ENCODE assay signal across 9 cellular contexts in genomic region chr15:90213123-90213817, GRCh38. TPM values are rescaled to one million over a fixed set of nuclear protein-coding genes. Genes with fewer than 3 reads are reported as not detected.
DNase-seq lines count a peak whose midpoint lies in the region; ATAC-seq and TF ChIP-seq lines count a peak whose summit lies in the region.
"Had no signal": no experiment of that assay in that cellular context is flagged by ENCODE, and none has a peak within 500 bp of the region (broad histone marks: within the 10 kb centered on the region; RNA-seq: fewer than 3 reads in every experiment).

No MANE protein-coding gene starts in this region.

- intact Hi-C loops in psoas muscle (cut with DNase I): no loop called here

- no peak overlapping the region for H3K4me3 ChIP-seq in BLaER1 treated with 17β-estradiol and CSF1 and Interleukin-3, amounts not matched to agents 10 nM and 100 nM
- no peak overlapping the region for H3K4me3 ChIP-seq in HEK293 (ENCODE audit: low read depth, low read length)
- no peak overlapping the region for H3K4me3 ChIP-seq in psoas muscle
- H3K4me3 ChIP-seq in MM.1S (ENCODE audit: low read length): no peak overlapping the region
- H3K4me3 ChIP-seq: tibial nerve had no signal

- peak overlapping the region in 5 of 11 experiments; percentile 3 to 26 (median 14); a peak in 3 of 22 replicates for H3K9ac ChIP-seq in BLaER1 treated with 17β-estradiol and CSF1 and Interleukin-3, amounts not matched to agents 10 nM and 100 nM
- H3K9ac ChIP-seq in MM.1S (ENCODE audit: low read length): no peak overlapping the region

- H3K27me3 ChIP-seq in BLaER1 treated with 17β-estradiol and CSF1 and Interleukin-3, amounts not matched to agents 10 nM and 100 nM: no peaks in the 10 kb centered on the region
- H3K27me3 ChIP-seq in psoas muscle (ENCODE audit: insufficient read depth in 3 of 3, low read length in 2 of 3) (no peaks in the 10 kb centered on the region), MM.1S (replicated peaks; ENCODE audit: insufficient read depth, low read length) (no peaks in the 10 kb centered on the region)
- H3K27me3 ChIP-seq: tibial nerve had no signal

- ATAC-seq in psoas muscle: no peak
- no peak for ATAC-seq in HG03095 (IDR thresholded peaks at IDR 0.05; ENCODE audit: unreplicated experiment)

- peaks cover 0 to 75% (median 38%) of the 10 kb centered on the region in 11 experiments; a peak in 19 of 22 replicates for H3K36me3 ChIP-seq in BLaER1 treated with 17β-estradiol and CSF1 and Interleukin-3, amounts not matched to agents 10 nM and 100 nM
- H3K36me3 ChIP-seq in HEK293 (ENCODE audit: control insufficient read depth in 2 of 2, insufficient read depth in 1 of 2, low read length in 2 of 2): peaks cover 0 to 3% of the 10 kb centered on the region in 2 experiments; a peak in 2 of 3 replicates
- peaks cover 0 to 3% of the 10 kb centered on the region in 2 donors for H3K36me3 ChIP-seq in psoas muscle (ENCODE audit: insufficient read depth in 1 of 2, low read depth in 1 of 2)
- H3K36me3 ChIP-seq in MM.1S (replicated peaks; ENCODE audit: insufficient read depth, low read length): no peaks in the 10 kb centered on the region

- no peak overlapping the region for H2AFZ ChIP-seq in MM.1S (ENCODE audit: low read length)

- H3K4me1 ChIP-seq in BLaER1 treated with 17β-estradiol and CSF1 and Interleukin-3, amounts not matched to agents 10 nM and 100 nM: peaks cover 57 to 70% (median 62%) of the 10 kb centered on the region in 10 experiments
- peaks cover 12% of the 10 kb centered on the region for H3K4me1 ChIP-seq in HEK293 (ENCODE audit: control insufficient read depth, insufficient read depth, low read length)
- no peaks in the 10 kb centered on the region for H3K4me1 ChIP-seq in psoas muscle
- no peaks in the 10 kb centered on the region for H3K4me1 ChIP-seq in MM.1S (ENCODE audit: low read length)

- H3K4me1 Mint-ChIP-seq in nephron: peaks cover 10% of the 10 kb centered on the region

- no peaks in the 10 kb centered on the region for H3K9me2 ChIP-seq in MM.1S (replicated peaks; ENCODE audit: insufficient read depth, low read length)

- H3K9me3 ChIP-seq in BLaER1 treated with 17β-estradiol and CSF1 and Interleukin-3, amounts not matched to agents 10 nM and 100 nM (replicated peaks in 1 of 11): no peaks in the 10 kb centered on the region
- H3K9me3 ChIP-seq in HEK293 (ENCODE audit: control insufficient read depth, insufficient read depth, low read depth, low read length): no peaks in the 10 kb centered on the region
- no peaks in the 10 kb centered on the region for H3K9me3 ChIP-seq in psoas muscle
- no peaks in the 10 kb centered on the region for H3K9me3 ChIP-seq in MM.1S (replicated peaks; ENCODE audit: insufficient read depth, low read length)
- H3K9me3 ChIP-seq: tibial nerve had no signal

- H3K27ac ChIP-seq in BLaER1 treated with 17β-estradiol and CSF1 and Interleukin-3, amounts not matched to agents 10 nM and 100 nM: peak overlapping the region in 5 of 11 experiments; percentile 3 to 22 (median 15); a peak in 3 of 22 replicates
- H3K27ac ChIP-seq in HEK293 (ENCODE audit: extremely low read depth, low read depth, low read length) (peak overlapping the region; percentile 52), psoas muscle (no peak overlapping the region), MM.1S (ENCODE audit: low read length) (no peak overlapping the region)

- WGBS in psoas muscle, 3 donors: 78 to 86% (median 80%) methylated on average over 12 of the region's 12 CpGs

- H4K20me1 ChIP-seq in BLaER1 treated with 17β-estradiol and CSF1 and Interleukin-3, amounts not matched to agents 10 nM and 100 nM: peaks cover 6 to 92% (median 45%) of the 10 kb centered on the region in 11 experiments; a peak in 16 of 22 replicates
- H4K20me1 ChIP-seq in MM.1S (ENCODE audit: insufficient read depth, low read length): no peaks in the 10 kb centered on the region

- peaks cover 61% of the 10 kb centered on the region for H3K79me2 ChIP-seq in MM.1S (ENCODE audit: low read length)

- POLR2A ChIA-PET in HEK293 (lab: Yijun Ruan, JAX): interaction anchor here (0.7 to 2.5 kb wide), 3 partner anchors 12 to 44 kb away, joined by 3 to 14 read pairs (median 4); partner anchors contain the start of gene SEMA4B

- CTCF ChIA-PET in HEK293 (lab: Yijun Ruan, JAX): interaction anchor here (0.6 to 12.1 kb wide), 8 partner anchors 7 to 66 kb away, joined by 3 to 275 read pairs (median 12); partner anchors contain the start of gene SEMA4B

- no peak overlapping the region for H3K4me3 Mint-ChIP-seq in nephron

- H3K4me2 ChIP-seq in BLaER1 treated with 17β-estradiol and CSF1 and Interleukin-3, amounts not matched to agents 10 nM and 100 nM: peak overlapping the region; percentile 38 to 94 (median 83)
- H3K4me2 ChIP-seq in MM.1S (ENCODE audit: low read depth, low read length): no peak overlapping the region

- H3K27ac Mint-ChIP-seq in nephron: peak overlapping the region in 2 of 3 experiments; percentile 31 to 44

- H3K27me3 Mint-ChIP-seq in nephron (ENCODE audit: low read depth): no peaks in the 10 kb centered on the region

- TF ChIP-seq CTCF in HEK293 (tag by site-specific recombination; IDR thresholded peaks at IDR 0.05) (no peak), nephron (IDR thresholded peaks at IDR 0.05; ENCODE audit: unreplicated experiment in 3 of 3) (no peak), psoas muscle (IDR thresholded peaks at IDR 0.05) (no peak), MM.1S (IDR thresholded peaks at IDR 0.05; ENCODE audit: low read length) (no peak)

- DNase-seq in cerebellar cortex (ENCODE audit: low spot score) (peak; percentile 52), psoas muscle (no peak), MM.1S (no peak)
- no peak for DNase-seq in effector CD4-positive, alpha-beta T cell

- peaks cover 22% of the 10 kb centered on the region for H3K36me3 Mint-ChIP-seq in nephron (ENCODE audit: low read depth)

- H3K9me3 Mint-ChIP-seq in nephron: no peaks in the 10 kb centered on the region

- H3F3A ChIP-seq in MM.1S (ENCODE audit: insufficient read depth, low read length): no peaks in the 10 kb centered on the region

TF ChIP-seq in HEK293, 187 proteins besides CTCF, POLR2A, EP300 and RAD21 (continues in another document):
- TF ChIP-seq ZNF791 (tag by site-specific recombination; IDR thresholded peaks at IDR 0.05) (no peak), ZFP69B (tag by site-specific recombination; IDR thresholded peaks at IDR 0.05) (no peak), ZNF747 (tag by site-specific recombination; IDR thresholded peaks at IDR 0.05) (no peak), FEZF1 (tag by site-specific recombination; IDR thresholded peaks at IDR 0.05) (peak; percentile 65; the same call in 1 of the 2 replicates), PRDM10 (tag by site-specific recombination; IDR thresholded peaks at IDR 0.05) (peak; percentile 95), KLF1 (tag by site-specific recombination; IDR thresholded peaks at IDR 0.05) (0 out of 2 replicates have a peak, but pooled peaks have one; percentile 16), ZNF398 (tag by site-specific recombination; IDR thresholded peaks at IDR 0.05) (0 out of 2 replicates have a peak, but pooled peaks have one; percentile 17), IKZF3 (tag by site-specific recombination; IDR thresholded peaks at IDR 0.05) (peak; percentile 21; the same call in 1 of the 2 replicates)

RNA-seq across cellular contexts. Expression of gene SEMA4B, which starts 12.1 kb away (rescaled TPM):
- total RNA-seq in psoas muscle: 10 to 100 TPM in 1 of 4 donors, 1 to 10 TPM in 3; 4.4 to 10.8 (median 4.5) TPM
- polyA plus RNA-seq in psoas muscle: 1 to 10 TPM; 1.4 to 3.3 (median 1.8) TPM

RNA-seq across cellular contexts. Expression of gene CIB1, which starts 20.5 kb away (rescaled TPM):
- total RNA-seq in psoas muscle: 10 to 100 TPM; 45.7 to 58.1 (median 56.6) TPM
- 100 to 1,000 TPM in 1 of 3 donors, 10 to 100 TPM in 2; 72.0 to 154 (median 96.5) TPM for polyA plus RNA-seq in psoas muscle

RNA-seq across cellular contexts. Expression of gene GDPGP1, which starts 20.7 kb away (rescaled TPM):
- 1 to 10 TPM; 1.3 to 4.5 (median 2.6) TPM for total RNA-seq in psoas muscle
- polyA plus RNA-seq in psoas muscle: 1 to 10 TPM in 2 of 3 donors, under 1 TPM in 1; 0.96 to 5.9 (median 3.1) TPM

RNA-seq across cellular contexts. Expression of gene TTLL13, which starts 36.1 kb away (rescaled TPM):
- under 1 TPM in 2 of 4 donors, not detected in 2; 0.08 to 0.69 TPM for total RNA-seq in psoas muscle
- polyA plus RNA-seq in psoas muscle: under 1 TPM; 0.03 to 0.13 (median 0.05) TPM

RNA-seq across cellular contexts. Expression of gene NGRN, which starts 52.2 kb away (rescaled TPM):
- total RNA-seq in psoas muscle: 100 to 1,000 TPM; 188 to 219 (median 200) TPM
- polyA plus RNA-seq in psoas muscle: 100 to 1,000 TPM; 212 to 298 (median 221) TPM
